Comparison of ENCODE assay signal across 10 cellular contexts in the genomic region with DNA sequence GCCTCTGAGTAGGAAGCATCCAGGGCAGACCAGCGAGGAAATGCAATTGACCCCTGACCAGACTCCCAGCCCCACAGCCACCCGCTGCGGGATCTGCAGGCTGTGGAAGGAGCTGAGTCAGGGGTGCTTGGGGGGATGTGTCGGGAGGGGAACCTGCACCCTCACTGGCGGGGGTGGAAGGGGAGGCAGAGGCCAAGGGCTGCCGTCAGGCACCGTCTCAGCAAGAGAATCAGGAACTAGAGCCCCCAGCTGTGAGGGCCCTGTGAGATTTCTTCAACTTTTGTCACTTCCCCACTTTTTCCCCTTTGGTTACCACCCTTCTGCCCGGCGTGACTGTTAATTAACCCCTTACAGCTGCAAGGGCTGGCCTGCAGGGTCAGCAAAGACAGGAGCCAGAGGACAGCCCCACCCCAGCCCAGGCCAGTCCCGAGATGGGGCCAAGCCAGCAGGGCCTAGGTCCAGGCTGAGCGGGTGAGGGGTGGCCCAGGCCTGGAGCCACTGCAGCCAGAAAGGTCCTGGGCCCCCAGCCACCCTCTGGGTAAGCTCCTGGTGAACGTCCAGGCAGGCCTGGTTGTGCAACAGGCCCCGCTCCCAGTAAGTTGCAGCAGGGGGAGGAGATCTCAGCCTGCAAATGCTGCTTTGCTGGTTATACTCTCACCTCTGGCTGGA.
DNase-seq lines count a peak whose midpoint lies in the region; ATAC-seq, FAIRE-seq and TF ChIP-seq lines count a peak whose summit lies in the region.
"Had no signal": no experiment of that assay in that cellular context is flagged by ENCODE, and none has a peak within 500 bp of the region (broad histone marks: within the 10 kb centered on the region; RNA-seq: fewer than 3 reads in every experiment).

No MANE protein-coding gene starts in this region.

- peaks cover 15% of the 10 kb centered on the region for H3K36me3 Mint-ChIP-seq in natural killer cell

- H3K4me1 Mint-ChIP-seq in natural killer cell = peaks cover 33 to 50% of the 10 kb centered on the region in 2 donors

- H3K4me3 Mint-ChIP-seq in natural killer cell = no peak overlapping the region
- H3K4me3 Mint-ChIP-seq: CD4-positive, alpha-beta T cell had no signal

- H2AFZ ChIP-seq in OCI-LY3 (ENCODE audit: low read depth, low read length) = no peak overlapping the region

- H3K27ac ChIP-seq in OCI-LY3 (ENCODE audit: low read length) = peak overlapping the region; percentile 98

- H3K4me2 ChIP-seq in OCI-LY3 (ENCODE audit: low read length) = peak overlapping the region; percentile 47

- no peak for FAIRE-seq in RCC 7860 (lab: Jason Lieb, UNC)

- intact Hi-C loops in natural killer cell (cut with micrococcal nuclease) = no loop called here

- peak overlapping the region in 1 of 2 donors; percentile 27 for H3K27ac Mint-ChIP-seq in natural killer cell
- H3K27ac Mint-ChIP-seq: CD4-positive, alpha-beta T cell had no signal

- no peaks in the 10 kb centered on the region for H3K27me3 Mint-ChIP-seq in natural killer cell (ENCODE audit: low read depth in 2 of 2)
- H3K27me3 Mint-ChIP-seq: CD4-positive, alpha-beta T cell had no signal

- H3K4me1 ChIP-seq in OCI-LY3 (ENCODE audit: low read length) = peaks cover 67% of the 10 kb centered on the region

- DNase-seq in AG08396 (ENCODE audit: low spot score) (peak; percentile 66), fibroblast of the conjunctiva (ENCODE audit: low read depth) (peak; percentile 60), natural killer cell (no peak), RCC 7860 (ENCODE audit: low spot score) (no peak), OCI-M1 (lab: John Stamatoyannopoulos, UW) (no peak)
- DNase-seq in stimulated activated CD4-positive, alpha-beta T cell treated with anti-CD3 and anti-CD28 coated beads, Interleukin-4, amount 100 ng/mL, for 1 hour = no peak
- DNase-seq: NCI-H510A treated with DMSO at 0.1 percent for 48 hours had no signal

- peaks cover 25% of the 10 kb centered on the region for H3K36me3 ChIP-seq in OCI-LY3 (replicated peaks; ENCODE audit: low read depth, low read length)

- TF ChIP-seq CTCF in OCI-LY3 (IDR thresholded peaks at IDR 0.05; ENCODE audit: low read depth, low read length) (no peak), natural killer cell (IDR thresholded peaks at IDR 0.05) (no peak)

- H3K9me3 Mint-ChIP-seq in natural killer cell = peaks cover 3 to 4% of the 10 kb centered on the region in 2 donors

- peaks cover 11% of the 10 kb centered on the region for H3K9me3 ChIP-seq in OCI-LY3 (ENCODE audit: insufficient read depth, low read length)

- H3K4me3 ChIP-seq in OCI-LY3 (ENCODE audit: low read length) = peak overlapping the region; percentile 2; the same call in 1 of the 2 replicates

- peak overlapping the region; percentile 64 for H3K9ac ChIP-seq in OCI-LY3 (ENCODE audit: low read length)

- no peaks in the 10 kb centered on the region for H3K27me3 ChIP-seq in OCI-LY3 (ENCODE audit: low read depth, low read length)

- no peaks in the 10 kb centered on the region for H3K79me2 ChIP-seq in OCI-LY3 (ENCODE audit: low read length)

- ATAC-seq in natural killer cell = peak; percentile 52 to 57 (median 52)
- no peak for ATAC-seq in HG02763 (IDR thresholded peaks at IDR 0.05; ENCODE audit: unreplicated experiment)

- no peaks in the 10 kb centered on the region for H4K20me1 ChIP-seq in OCI-LY3 (ENCODE audit: insufficient read depth, low read length)

Comparison
In these comparisons a context has a peak if more than half of its experiments do, and no peak if none do; other contexts are left out.
1. DNase-seq: peak in AG08396 (single experiment) and fibroblast of the conjunctiva (single experiment); none in natural killer cell (single experiment), RCC 7860 (single experiment), OCI-M1 (single experiment) and stimulated activated CD4-positive, alpha-beta T cell treated with anti-CD3 and anti-CD28 coated beads, Interleukin-4, amount 100 ng/mL, for 1 hour (single experiment).